ENCODE assay signal across 12 cellular contexts in the genomic region with DNA sequence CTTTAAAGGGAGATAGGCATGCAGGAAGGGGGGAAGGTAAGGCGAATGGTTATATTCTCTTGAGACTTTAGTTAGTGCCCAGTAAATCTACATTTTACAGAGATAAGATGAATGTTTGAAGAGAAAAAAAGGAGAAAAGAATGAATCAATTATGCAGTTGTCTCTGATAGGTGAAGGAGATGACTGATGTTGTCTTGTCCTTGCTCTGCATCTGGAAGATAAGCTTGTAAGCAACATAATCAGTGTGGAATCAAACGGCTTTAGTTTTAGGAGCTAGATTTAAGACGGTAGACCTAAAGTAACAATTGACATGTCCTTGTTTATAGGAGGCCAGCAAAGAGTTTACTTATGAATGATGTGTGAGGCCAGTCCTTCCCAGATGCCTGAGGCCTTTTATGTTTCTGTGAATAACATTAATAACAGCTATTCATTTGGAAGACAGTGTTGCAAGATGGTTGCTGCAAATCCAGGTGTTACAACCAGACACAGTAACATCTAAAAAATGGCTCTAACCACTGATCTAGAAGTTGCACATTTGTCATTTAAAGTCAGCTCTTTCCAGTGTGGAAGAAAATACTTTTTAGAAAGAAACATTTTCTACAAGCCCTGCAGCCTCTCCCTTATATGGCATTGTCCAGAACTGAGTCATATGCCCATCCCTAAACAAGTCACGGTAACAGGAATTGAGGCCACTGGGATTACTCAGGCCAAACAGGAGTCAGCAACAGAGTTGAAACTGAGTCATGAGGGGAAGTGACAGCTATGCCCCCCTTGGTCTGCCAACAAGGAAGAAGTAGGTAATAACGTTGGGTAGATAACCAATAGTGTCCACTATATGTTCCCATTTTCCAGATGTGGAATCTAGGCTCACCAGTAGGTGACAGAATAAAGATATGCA.
A peak's percentile ranks its signal among the peaks of the same experiment; 100 is the strongest.
DNase-seq lines count a peak whose midpoint lies in the region; ATAC-seq and TF ChIP-seq lines count a peak whose summit lies in the region.
"Had no signal": no experiment of that assay in that cellular context is flagged by ENCODE, and none has a peak within 500 bp of the region (broad histone marks: within the 10 kb centered on the region; RNA-seq: fewer than 3 reads in every experiment).

No MANE protein-coding gene starts in this region.

- H3K36me3 Mint-ChIP-seq in activated CD4-positive, alpha-beta memory T cell treated with anti-CD3 and anti-CD28 coated beads for 36 hours = peaks cover 20% of the 10 kb centered on the region

- DNase-seq in BJ (ENCODE audit: low read depth) = peak; percentile 76
- DNase-seq in MV-4-11 (lab: John Stamatoyannopoulos, UW) = peak; percentile 7
- DNase-seq in brain microvascular endothelial cell = peak; percentile 73
- no peak for DNase-seq in left lung
- no peak for DNase-seq in activated CD4-positive, alpha-beta memory T cell treated with anti-CD3 and anti-CD28 coated beads for 36 hours
- DNase-seq in D341Med (ENCODE audit: low spot score) = no peak
- DNase-seq in GM13977 (ENCODE audit: low spot score) = no peak
- DNase-seq: activated naive CD4-positive, alpha-beta T cell treated with anti-CD3 and anti-CD28 coated beads for 36 hours; Caco-2; psoas muscle had no signal

- peaks cover 6% of the 10 kb centered on the region for H3K4me1 Mint-ChIP-seq in activated CD4-positive, alpha-beta memory T cell treated with anti-CD3 and anti-CD28 coated beads for 36 hours (ENCODE audit: low read depth)

- intact Hi-C loops in left lung (cut with DNase I) = no loop called here
- intact Hi-C loops in activated CD4-positive, alpha-beta memory T cell treated with anti-CD3 and anti-CD28 coated beads for 36 hours (cut with micrococcal nuclease) = no loop called here

- H3K36me3 ChIP-seq in BJ (ENCODE audit: control insufficient read depth, insufficient read depth, low read length) = no peaks in the 10 kb centered on the region
- no peaks in the 10 kb centered on the region for H3K36me3 ChIP-seq in brain microvascular endothelial cell (replicated peaks)
- no peaks in the 10 kb centered on the region for H3K36me3 ChIP-seq in left lung

- H3K4me3 Mint-ChIP-seq in activated CD4-positive, alpha-beta memory T cell treated with anti-CD3 and anti-CD28 coated beads for 36 hours = no peak overlapping the region
- H3K4me3 Mint-ChIP-seq: activated naive CD4-positive, alpha-beta T cell treated with anti-CD3 and anti-CD28 coated beads for 36 hours had no signal

- H3K27me3 ChIP-seq in BJ (ENCODE audit: control insufficient read depth, insufficient read depth, low read length) = no peaks in the 10 kb centered on the region
- no peaks in the 10 kb centered on the region for H3K27me3 ChIP-seq in brain microvascular endothelial cell (replicated peaks)
- H3K27me3 ChIP-seq in left lung = no peaks in the 10 kb centered on the region

- no peaks in the 10 kb centered on the region for H3K4me1 ChIP-seq in left lung
- H3K4me1 ChIP-seq: psoas muscle had no signal

- H3K27ac ChIP-seq in brain microvascular endothelial cell (peak overlapping the region; percentile 26), left lung (no peak overlapping the region)
- H3K27ac ChIP-seq: psoas muscle had no signal

- no peaks in the 10 kb centered on the region for H3K9me3 Mint-ChIP-seq in activated CD4-positive, alpha-beta memory T cell treated with anti-CD3 and anti-CD28 coated beads for 36 hours
- H3K9me3 Mint-ChIP-seq: activated naive CD4-positive, alpha-beta T cell treated with anti-CD3 and anti-CD28 coated beads for 36 hours had no signal

- POLR2A ChIA-PET in BJ (lab: Charles Lee) = no interaction called here
- POLR2A ChIA-PET in activated CD4-positive, alpha-beta memory T cell treated with anti-CD3 and anti-CD28 coated beads for 36 hours (lab: Charles Lee) = no interaction called here

- no peaks in the 10 kb centered on the region for H3K27me3 Mint-ChIP-seq in activated CD4-positive, alpha-beta memory T cell treated with anti-CD3 and anti-CD28 coated beads for 36 hours

- ATAC-seq in left lung = peak; percentile 25
- ATAC-seq in HG03378 (IDR thresholded peaks at IDR 0.05; ENCODE audit: unreplicated experiment) = no peak
- ATAC-seq: activated CD4-positive, CD25-positive, alpha-beta regulatory T cell treated with anti-CD3 and anti-CD28 coated beads, Interleukin-2, amount 50 U/mL, for 24 hours; psoas muscle had no signal

- CTCF ChIA-PET in BJ (lab: Yijun Ruan, JAX) = interaction anchor here (0.6 kb wide), 2 partner anchors 29 to 1178 kb away, joined by 3 read pairs; no protein-coding TSS in a partner anchor
- CTCF ChIA-PET in activated CD4-positive, alpha-beta memory T cell treated with anti-CD3 and anti-CD28 coated beads for 36 hours (lab: Charles Lee) = interaction anchor here (1.3 kb wide), 1 partner anchor 253 kb away, joined by 3 read pairs; no protein-coding TSS in a partner anchor

- H3K4me3 ChIP-seq in BJ (ENCODE audit: low read depth, low read length) = no peak overlapping the region
- H3K4me3 ChIP-seq in brain microvascular endothelial cell (ENCODE audit: low read depth, low read length) = no peak overlapping the region
- H3K4me3 ChIP-seq in left lung = no peak overlapping the region
- H3K4me3 ChIP-seq: psoas muscle had no signal

- TF ChIP-seq CTCF in BJ (IDR thresholded peaks at IDR 0.05; ENCODE audit: insufficient read depth, low read depth, low read length) (no peak), brain microvascular endothelial cell (IDR thresholded peaks at IDR 0.05; ENCODE audit: low read depth, low read length, missing control alignments) (no peak), left lung (IDR thresholded peaks at IDR 0.05) (no peak), GM13977 (IDR thresholded peaks at IDR 0.05; ENCODE audit: extremely low read depth, insufficient read depth, missing control alignments) (no peak)

- no peaks in the 10 kb centered on the region for H3K9me3 ChIP-seq in left lung
- H3K9me3 ChIP-seq: Caco-2, psoas muscle had no signal

- in situ Hi-C loops in brain microvascular endothelial cell (cut with HindIII; ENCODE audit: low pct_ligation_motif_present, low sequenced_read_pairs) (no loop called here), GM13977 (cut with MboI; ENCODE audit: low pct_unique_long_range_greater_than_20kb, low sequenced_read_pairs, unreplicated experiment) (no loop called here)

- no peak overlapping the region for H3K27ac Mint-ChIP-seq in activated CD4-positive, alpha-beta memory T cell treated with anti-CD3 and anti-CD28 coated beads for 36 hours
- H3K27ac Mint-ChIP-seq: activated naive CD4-positive, alpha-beta T cell treated with anti-CD3 and anti-CD28 coated beads for 36 hours had no signal

Comparison
In these comparisons a context has a peak if more than half of its experiments do, and no peak if none do; other contexts are left out.
1. DNase-seq: peak in BJ (single experiment), MV-4-11 (single experiment) and brain microvascular endothelial cell (single experiment); none in left lung (0 of 2), activated CD4-positive, alpha-beta memory T cell treated with anti-CD3 and anti-CD28 coated beads for 36 hours (single experiment), D341Med (single experiment) and GM13977 (single experiment).